ENCODE assay signal across 14 cellular contexts in genomic region chr17:41705271-41705991, GRCh38. TPM values are rescaled to one million over a fixed set of nuclear protein-coding genes. Genes with fewer than 3 reads are reported as not detected.
DNase-seq lines count a peak whose midpoint lies in the region; TF ChIP-seq lines count a peak whose summit lies in the region.
"Had no signal": no experiment of that assay in that cellular context is flagged by ENCODE, and none has a peak within 500 bp of the region (broad histone marks: within the 10 kb centered on the region; RNA-seq: fewer than 3 reads in every experiment).

No MANE protein-coding gene starts in this region.

- DNase-seq in astrocyte of the hippocampus (ENCODE audit: low read depth, low spot score) (peak; percentile 69), iris pigment epithelial cell (ENCODE audit: low read depth) (peak; percentile 71), type B pancreatic cell (ENCODE audit: extremely low spot score, unreplicated experiment) (no peak), AML-193 (lab: John Stamatoyannopoulos, UW) (no peak), NCI-H1436 treated with DMSO at 0.1 percent for 48 hours (lab: John Stamatoyannopoulos, UW) (no peak), prostate gland (ENCODE audit: low spot score) (no peak)
- DNase-seq: effector CD8-positive, alpha-beta T cell; heart left ventricle; NCI-H2171 had no signal

- H3K27me3 ChIP-seq in HUES48 (ENCODE audit: control insufficient read depth, insufficient read depth, low read length) (peaks cover 61% of the 10 kb centered on the region), prostate gland (replicated peaks; ENCODE audit: insufficient read depth) (no peaks in the 10 kb centered on the region)

- H3K4me3 Mint-ChIP-seq in type B pancreatic cell = peak overlapping the region; percentile 46

- H3K9me3 ChIP-seq in HUES48 (ENCODE audit: control insufficient read depth, insufficient read depth, low read length) (no peaks in the 10 kb centered on the region), prostate gland (no peaks in the 10 kb centered on the region)
- H3K9me3 ChIP-seq: heart left ventricle had no signal

- peaks cover 10% of the 10 kb centered on the region for H3K4me1 Mint-ChIP-seq in type B pancreatic cell (ENCODE audit: unreplicated experiment)

- intact Hi-C loops in prostate gland (cut with DNase I) = no loop called here

- H3K27ac ChIP-seq in HUES48 (ENCODE audit: low read depth, low read length) (no peak overlapping the region), prostate gland (no peak overlapping the region)
- H3K27ac ChIP-seq: heart left ventricle had no signal

- H3K4me1 ChIP-seq in HUES48 (ENCODE audit: control insufficient read depth, insufficient read depth, low read length) (peaks cover 17% of the 10 kb centered on the region), prostate gland (replicated peaks) (no peaks in the 10 kb centered on the region)
- H3K4me1 ChIP-seq: heart left ventricle had no signal

- 0 out of 2 replicates have a peak overlapping the region, but pooled peaks have one; percentile 12 for H3K4me3 ChIP-seq in HUES48 (ENCODE audit: low read depth, low read length)
- no peak overlapping the region for H3K4me3 ChIP-seq in prostate gland
- H3K4me3 ChIP-seq: heart left ventricle had no signal

- peak overlapping the region; percentile 73 for H3K27ac Mint-ChIP-seq in type B pancreatic cell

- no peaks in the 10 kb centered on the region for H3K36me3 Mint-ChIP-seq in type B pancreatic cell

- TF ChIP-seq POLR2A in prostate gland (IDR thresholded peaks at IDR 0.05) = no peak

- H3K36me3 ChIP-seq in HUES48 (ENCODE audit: control insufficient read depth, insufficient read depth, low read length) (no peaks in the 10 kb centered on the region), prostate gland (no peaks in the 10 kb centered on the region)
- H3K36me3 ChIP-seq: heart left ventricle had no signal

- no peak overlapping the region for H3K9ac ChIP-seq in HUES48 (ENCODE audit: low read depth, low read length)

- TF ChIP-seq CTCF in type B pancreatic cell (conservative IDR thresholded peaks at IDR 0.05) = no peak
- TF ChIP-seq CTCF in prostate gland (IDR thresholded peaks at IDR 0.05) = no peak

- 75% methylated on average over 13 of the region's 13 CpGs for WGBS in prostate gland

- H3K27me3 Mint-ChIP-seq in type B pancreatic cell = peaks cover 3% of the 10 kb centered on the region

- H3K9me3 Mint-ChIP-seq in type B pancreatic cell = peaks cover 5% of the 10 kb centered on the region

RNA-seq across cellular contexts. Expression of gene GAST, which starts 6.7 kb away (rescaled TPM):
- total RNA-seq in type B pancreatic cell (ENCODE audit: low replicate concordance) (119 and 193 TPM in 2 replicates), prostate gland (not detected)
- total RNA-seq: activated CD8-positive, alpha-beta memory T cell treated with anti-CD3 and anti-CD28 coated beads for 36 hours; H4; heart left ventricle; pulmonary artery endothelial cell; subcutaneous adipose tissue had no signal

RNA-seq across cellular contexts. Expression of gene EIF1, which starts 16.7 kb away (rescaled TPM):
- total RNA-seq in type B pancreatic cell (ENCODE audit: low replicate concordance) = 677 and 972 TPM in 2 replicates
- 100 to 1,000 TPM; 136 to 320 TPM for total RNA-seq in prostate gland

RNA-seq across cellular contexts. Expression of gene HAP1, which starts 29.0 kb away (rescaled TPM):
- total RNA-seq in type B pancreatic cell (ENCODE audit: low replicate concordance) = 4.3 and 11.6 TPM in 2 replicates
- 1 to 10 TPM in 1 of 2 donors, under 1 TPM in 1; 0.55 to 3.6 TPM for total RNA-seq in prostate gland
- total RNA-seq: subcutaneous adipose tissue had no signal

Comparison
In these comparisons a context has a peak if more than half of its experiments do, and no peak if none do; other contexts are left out.
1. DNase-seq: peak in astrocyte of the hippocampus (single experiment) and iris pigment epithelial cell (single experiment); none in type B pancreatic cell (single experiment), AML-193 (0 of 2), NCI-H1436 treated with DMSO at 0.1 percent for 48 hours (single experiment) and prostate gland (single experiment).
2. RNA of gene GAST, which starts 6.7 kb away (total RNA-seq): 119 to 193 TPM in type B pancreatic cell; not detected in prostate gland; every median in the first group is over 100 times any median in the second.